Comparison of ENCODE assay signal across 8 cellular contexts in the genomic region with DNA sequence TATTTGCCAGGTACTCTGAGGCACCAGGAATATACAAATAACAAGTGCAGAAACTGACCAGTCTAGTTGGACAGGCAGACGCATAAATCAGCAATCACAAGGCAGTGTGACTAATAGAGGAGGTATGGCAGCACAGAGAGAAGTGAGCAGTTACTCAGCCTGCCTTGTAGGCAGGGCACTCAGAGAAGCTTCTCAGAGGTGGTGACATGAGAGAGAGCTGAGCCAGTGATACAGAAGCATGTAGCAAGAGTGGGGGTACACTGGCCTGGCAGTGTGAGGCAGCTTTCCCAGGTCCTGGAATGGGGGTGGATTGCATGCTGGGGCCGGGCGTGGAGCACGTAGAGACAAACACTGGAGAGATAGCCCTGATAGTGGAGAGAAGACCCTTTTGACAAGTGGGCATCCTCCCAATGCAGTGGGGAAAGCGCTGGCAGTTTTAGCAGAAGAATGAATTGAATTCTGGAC. TPM values are rescaled to one million over a fixed set of nuclear protein-coding genes. Genes with fewer than 3 reads are reported as not detected.
DNase-seq lines count a peak whose midpoint lies in the region; ATAC-seq and TF ChIP-seq lines count a peak whose summit lies in the region.

No MANE protein-coding gene starts in this region.

- ATAC-seq in left cardiac atrium (peak; percentile 40 to 90), GM19395 (IDR thresholded peaks at IDR 0.05; ENCODE audit: unreplicated experiment) (no peak), GM18868 (IDR thresholded peaks at IDR 0.05; ENCODE audit: unreplicated experiment) (no peak), GM23338 (no peak)

- no peak for TF ChIP-seq EP300 in stomach (IDR thresholded peaks at IDR 0.05)

- H3K27ac Mint-ChIP-seq in GM23338 = no peak overlapping the region

- H3K36me3 ChIP-seq in GM23248 (ENCODE audit: low read depth) (peaks cover 22% of the 10 kb centered on the region; the same call in 1 of the 2 replicates), stomach (peaks cover 9 to 22% (median 18%) of the 10 kb centered on the region in 4 donors), GM23338 (ENCODE audit: insufficient read depth) (no peaks in the 10 kb centered on the region; the same call in 1 of the 2 replicates)

- no peak for TF ChIP-seq CTCF in WI38 (IDR thresholded peaks at IDR 0.05; ENCODE audit: low read depth, low read length)
- TF ChIP-seq CTCF in stomach (IDR thresholded peaks at IDR 0.05) = no peak
- no peak for TF ChIP-seq CTCF in GM23338 (conservative IDR thresholded peaks at IDR 0.05; ENCODE audit: low read depth in 2 of 2)

- peaks cover 17% of the 10 kb centered on the region for H3K36me3 Mint-ChIP-seq in GM23338 (ENCODE audit: low read depth)

- H3K9me3 ChIP-seq in GM23248 (ENCODE audit: low read depth) (no peaks in the 10 kb centered on the region), stomach (no peaks in the 10 kb centered on the region)

- peaks cover 15% of the 10 kb centered on the region for H3K27me3 Mint-ChIP-seq in GM23338 (ENCODE audit: insufficient read depth, low read depth, poor library complexity)

- H3K79me2 ChIP-seq in GM23248 (ENCODE audit: insufficient read depth) (peaks cover 27% of the 10 kb centered on the region), GM23338 (replicated peaks; ENCODE audit: insufficient read depth) (no peaks in the 10 kb centered on the region; the same call in 1 of the 2 replicates)

- WGBS in GM23248 (ENCODE audit: low coverage in 1 of 2, low lambda C conversion rate in 2 of 2, missing lambda C conversion rate in 2 of 2), 2 experiments = 22 to 23% methylated on average over 5 of the region's 5 CpGs
- WGBS in stomach, 5 donors = 36 to 62% (median 55%) methylated on average over 5 of the region's 5 CpGs

- H4K20me1 ChIP-seq in GM23248 (ENCODE audit: insufficient read depth) (no peaks in the 10 kb centered on the region), GM23338 (replicated peaks; ENCODE audit: insufficient read depth) (peaks cover 1% of the 10 kb centered on the region; the same call in 1 of the 2 replicates)

- peaks cover 24% of the 10 kb centered on the region for H3K4me1 Mint-ChIP-seq in GM23338

- peak overlapping the region; percentile 98 for H3K27ac ChIP-seq in GM23248
- H3K27ac ChIP-seq in stomach = peak overlapping the region; percentile 64 to 90 (median 80)
- H3K27ac ChIP-seq in GM23338 (ENCODE audit: low read depth) = no peak overlapping the region

- TF ChIP-seq POLR2A in stomach (IDR thresholded peaks at IDR 0.05) = no peak

- H3K4me3 ChIP-seq in GM23248 (peak overlapping the region; percentile 27; the same call in 1 of the 2 replicates), WI38 (ENCODE audit: low read depth, low read length) (peak overlapping the region; percentile 2; the same call in 1 of the 2 replicates), stomach (no peak overlapping the region), GM23338 (no peak overlapping the region)

- no peaks in the 10 kb centered on the region for H3K9me2 ChIP-seq in GM23248 (ENCODE audit: insufficient read depth)
- no peaks in the 10 kb centered on the region for H3K9me2 ChIP-seq in GM23338 (ENCODE audit: insufficient read depth)

- H3F3A ChIP-seq in GM23248 (ENCODE audit: insufficient read depth) = peaks cover 58% of the 10 kb centered on the region
- H3F3A ChIP-seq in GM23338 (replicated peaks; ENCODE audit: low read depth) = peaks cover 7% of the 10 kb centered on the region; the same call in 1 of the 2 replicates

- H3K27me3 ChIP-seq in GM23248 (replicated peaks; ENCODE audit: insufficient read depth) (no peaks in the 10 kb centered on the region), stomach (no peaks in the 10 kb centered on the region), GM23338 (ENCODE audit: insufficient read depth) (no peaks in the 10 kb centered on the region)

- H3K9ac ChIP-seq in GM23248 = peak overlapping the region; percentile 87

- intact Hi-C loops in left cardiac atrium (cut with DNase I) (no loop called here), stomach (cut with DNase I; ENCODE audit: low total_unique reads) (no loop called here)

- H2AFZ ChIP-seq in GM23248 (no peak overlapping the region), GM23338 (no peak overlapping the region)

- in situ Hi-C loops in GM23248 (cut with MboI) = no loop called here

- H3K4me1 ChIP-seq in GM23248 (ENCODE audit: insufficient read depth) = peaks cover 52% of the 10 kb centered on the region
- peaks cover 38 to 65% (median 50%) of the 10 kb centered on the region in 4 donors for H3K4me1 ChIP-seq in stomach
- H3K4me1 ChIP-seq in GM23338 (ENCODE audit: insufficient read depth) = peaks cover 9% of the 10 kb centered on the region

- no peaks in the 10 kb centered on the region for H3K9me3 Mint-ChIP-seq in GM23338

- DNase-seq in GM23248 (peak; percentile 98), left cardiac atrium (peak; percentile 51), stomach (peak; percentile 61), medulla oblongata (ENCODE audit: extremely low spot score) (no peak), GM23338 (ENCODE audit: low spot score) (no peak)

- no peak overlapping the region for H3K4me3 Mint-ChIP-seq in GM23338

- H3K4me2 ChIP-seq in GM23248 (ENCODE audit: unreplicated experiment) (peak overlapping the region; percentile 63), GM23338 (no peak overlapping the region)

TF ChIP-seq in GM23338, 12 proteins besides CTCF, POLR2A, EP300 and RAD21:
- TF ChIP-seq ZNF331 (CRISPR knock-in tag; IDR thresholded peaks at IDR 0.05; ENCODE audit: low read depth) (no peak), EZH2 (IDR thresholded peaks at IDR 0.05; ENCODE audit: low read depth, unreplicated experiment) (no peak), CREB1 (CRISPR knock-in tag; IDR thresholded peaks at IDR 0.05; ENCODE audit: low read depth) (no peak)
- TF ChIP-seq, protein P1, sequence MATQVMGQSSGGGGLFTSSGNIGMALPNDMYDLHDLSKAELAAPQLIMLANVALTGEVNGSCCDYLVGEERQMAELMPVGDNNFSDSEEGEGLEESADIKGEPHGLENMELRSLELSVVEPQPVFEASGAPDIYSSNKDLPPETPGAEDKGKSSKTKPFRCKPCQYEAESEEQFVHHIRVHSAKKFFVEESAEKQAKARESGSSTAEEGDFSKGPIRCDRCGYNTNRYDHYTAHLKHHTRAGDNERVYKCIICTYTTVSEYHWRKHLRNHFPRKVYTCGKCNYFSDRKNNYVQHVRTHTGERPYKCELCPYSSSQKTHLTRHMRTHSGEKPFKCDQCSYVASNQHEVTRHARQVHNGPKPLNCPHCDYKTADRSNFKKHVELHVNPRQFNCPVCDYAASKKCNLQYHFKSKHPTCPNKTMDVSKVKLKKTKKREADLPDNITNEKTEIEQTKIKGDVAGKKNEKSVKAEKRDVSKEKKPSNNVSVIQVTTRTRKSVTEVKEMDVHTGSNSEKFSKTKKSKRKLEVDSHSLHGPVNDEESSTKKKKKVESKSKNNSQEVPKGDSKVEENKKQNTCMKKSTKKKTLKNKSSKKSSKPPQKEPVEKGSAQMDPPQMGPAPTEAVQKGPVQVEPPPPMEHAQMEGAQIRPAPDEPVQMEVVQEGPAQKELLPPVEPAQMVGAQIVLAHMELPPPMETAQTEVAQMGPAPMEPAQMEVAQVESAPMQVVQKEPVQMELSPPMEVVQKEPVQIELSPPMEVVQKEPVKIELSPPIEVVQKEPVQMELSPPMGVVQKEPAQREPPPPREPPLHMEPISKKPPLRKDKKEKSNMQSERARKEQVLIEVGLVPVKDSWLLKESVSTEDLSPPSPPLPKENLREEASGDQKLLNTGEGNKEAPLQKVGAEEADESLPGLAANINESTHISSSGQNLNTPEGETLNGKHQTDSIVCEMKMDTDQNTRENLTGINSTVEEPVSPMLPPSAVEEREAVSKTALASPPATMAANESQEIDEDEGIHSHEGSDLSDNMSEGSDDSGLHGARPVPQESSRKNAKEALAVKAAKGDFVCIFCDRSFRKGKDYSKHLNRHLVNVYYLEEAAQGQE (IDR thresholded peaks at IDR 0.05; ENCODE audit: unreplicated experiment) = no peak

RNA-seq across cellular contexts. Expression of gene PHLDA3, which starts 7.8 kb away (rescaled TPM):
- 148 and 162 TPM in 2 replicates for total RNA-seq in GM23248 (2014; rRNA removed; shearing (Covaris generic))
- polyA plus RNA-seq in GM23248 (2016; fragmentation: Nextera tagmentation; extraction: Ambion mirVana) (112 and 117 TPM in 2 replicates), stomach (10 to 100 TPM; 21.5 to 45.4 (median 29.9) TPM), GM23338 (2016; fragmentation: Nextera tagmentation; extraction: Ambion mirVana) (37.5 and 38.9 TPM in 2 replicates)
- total RNA-seq in left cardiac atrium (10 to 100 TPM; 39.9 to 48.5 TPM), stomach (10 to 100 TPM in 4 of 5 donors, 1 to 10 TPM in 1; 4.0 to 66.5 (median 12.7) TPM)
- 87.4 and 111 TPM in 2 replicates for total RNA-seq in GM23338 (2014; rRNA removed; shearing (Covaris generic))

RNA-seq across cellular contexts. Expression of gene TNNI1, which starts 39.7 kb away (rescaled TPM):
- total RNA-seq in GM23248 (2014; rRNA removed; shearing (Covaris generic)) = not detected in 2 replicates
- polyA plus RNA-seq in GM23248 (2016; fragmentation: Nextera tagmentation; extraction: Ambion mirVana) (0.20 and 2.0 TPM in 2 replicates), stomach (1 to 10 TPM in 1 of 3 donors, under 1 TPM in 1, not detected in 1; 0.33 to 6.1 TPM), GM23338 (2016; fragmentation: Nextera tagmentation; extraction: Ambion mirVana) (0.36 and 4.1 TPM in 2 replicates)
- total RNA-seq in left cardiac atrium (10 to 100 TPM in 1 of 2 donors, 1 to 10 TPM in 1; 6.4 to 31.5 TPM), stomach (not detected)
- total RNA-seq in GM23338 (2014; rRNA removed; shearing (Covaris generic)) = not detected in 2 replicates

RNA-seq across cellular contexts. Expression of gene CSRP1, which starts 45.7 kb away (rescaled TPM):
- total RNA-seq in GM23248 (2014; rRNA removed; shearing (Covaris generic)) = 1,160 and 1,256 TPM in 2 replicates
- 510 and 529 TPM in 2 replicates for polyA plus RNA-seq in GM23248 (2016; fragmentation: Nextera tagmentation; extraction: Ambion mirVana)
- 100 to 1,000 TPM in 1 of 2 donors, 10 to 100 TPM in 1; 95.1 to 154 TPM for total RNA-seq in left cardiac atrium
- 1,000 to 10,000 TPM in 2 of 5 donors, 100 to 1,000 TPM in 3; 304 to 2,162 (median 853) TPM for total RNA-seq in stomach
- polyA plus RNA-seq in stomach = 100 to 1,000 TPM; 220 to 641 (median 274) TPM
- 24.1 and 29.9 TPM in 2 replicates for total RNA-seq in GM23338 (2014; rRNA removed; shearing (Covaris generic))
- polyA plus RNA-seq in GM23338 (2016; fragmentation: Nextera tagmentation; extraction: Ambion mirVana) = 5.8 and 6.2 TPM in 2 replicates

Comparison
In these comparisons a context has a peak if more than half of its experiments do, and no peak if none do; other contexts are left out.
1. DNase-seq: peak in GM23248 (single experiment), left cardiac atrium (single experiment) and stomach (single experiment); none in medulla oblongata (single experiment) and GM23338 (single experiment).
2. H3K4me3 ChIP-seq: peak in GM23248 (single experiment) and WI38 (single experiment); none in stomach (0 of 4) and GM23338 (single experiment).
3. ATAC-seq: peak in left cardiac atrium (2 of 2); none in GM19395 (single experiment), GM18868 (single experiment) and GM23338 (single experiment).